27 cellular contexts compared by ENCODE assay signal in genomic region chr4:186298034-186298647, GRCh38. TPM values are rescaled to one million over a fixed set of nuclear protein-coding genes. Genes with fewer than 3 reads are reported as not detected.
DNase-seq lines count a peak whose midpoint lies in the region; TF ChIP-seq lines count a peak whose summit lies in the region.
"Had no signal": no experiment of that assay in that cellular context is flagged by ENCODE, and none has a peak within 500 bp of the region (broad histone marks: within the 10 kb centered on the region; RNA-seq: fewer than 3 reads in every experiment).

No MANE protein-coding gene starts in this region.

- H3K9ac ChIP-seq in H9 (ENCODE audit: extremely low read depth, insufficient read length, low read length) = no peak overlapping the region
- H3K9ac ChIP-seq: GM23248 had no signal

- TF ChIP-seq CTCF in H9 (conservative IDR thresholded peaks at IDR 0.05) (peak; percentile 50), brain microvascular endothelial cell (IDR thresholded peaks at IDR 0.05; ENCODE audit: low read depth, low read length, missing control alignments) (no peak), retinal pigment epithelial cell (conservative IDR thresholded peaks at IDR 0.05; ENCODE audit: low read depth, low read length) (no peak), tibial nerve (IDR thresholded peaks at IDR 0.05) (no peak)

- H3K18ac ChIP-seq in H9 (ENCODE audit: insufficient read length, low read depth, low read length) = no peak overlapping the region

- H4K8ac ChIP-seq in H9 (replicated peaks; ENCODE audit: insufficient read length, low read depth, low read length) = no peak overlapping the region

- H3K36me3 ChIP-seq in brain microvascular endothelial cell (replicated peaks) (no peaks in the 10 kb centered on the region), tibial nerve (no peaks in the 10 kb centered on the region)
- H3K36me3 ChIP-seq: heart right ventricle, neutrophil, right atrium auricular region, SJCRH30, tibial artery had no signal

- H4K91ac ChIP-seq in H9 (ENCODE audit: insufficient read length, low read depth, low read length) = no peak overlapping the region

- no peak overlapping the region for H3K14ac ChIP-seq in H9 (ENCODE audit: insufficient read depth, low read length)

- H3K27ac ChIP-seq in H9 (ENCODE audit: insufficient read length, low read depth, low read length) (no peak overlapping the region), brain microvascular endothelial cell (no peak overlapping the region), tibial nerve (no peak overlapping the region)
- H3K27ac ChIP-seq: GM23248, heart right ventricle, neutrophil, right atrium auricular region, SJCRH30, tibial artery had no signal

- H3K36me3 Mint-ChIP-seq in H9 (ENCODE audit: insufficient read depth in 1 of 3, low read depth in 3 of 3) = no peaks in the 10 kb centered on the region; a peak in 1 of 7 replicates
- H3K36me3 Mint-ChIP-seq: activated naive CD4-positive, alpha-beta T cell treated with anti-CD3 and anti-CD28 coated beads, Interleukin-2, amount 10 ng/mL, durations not matched to agents 7 days and 5 days; stimulated activated naive B cell treated with anti-CD40 and anti-IgM and Interleukin-4, amounts not matched to agents 10 μg/mL and 1 μg/mL and 100 μg/mL, for 72 hours had no signal

- H2BK120ac ChIP-seq in H9 (ENCODE audit: low read depth, low read length, poor library complexity, severe bottlenecking) = no peak overlapping the region

- no peak overlapping the region for H2BK20ac ChIP-seq in H9 (ENCODE audit: low read depth, low read length, poor library complexity, severe bottlenecking)

- H2BK12ac ChIP-seq in H9 (ENCODE audit: insufficient read length, low read depth, low read length) = no peak overlapping the region

- no peak overlapping the region for H2BK15ac ChIP-seq in H9 (ENCODE audit: low read depth, low read length)

- no peaks in the 10 kb centered on the region for H4K20me1 ChIP-seq in H9 (ENCODE audit: control insufficient read depth, insufficient read depth, insufficient read length)

- H3K27me3 ChIP-seq in H9 (ENCODE audit: insufficient read depth, low read length) = no peaks in the 10 kb centered on the region
- H3K27me3 ChIP-seq in brain microvascular endothelial cell (replicated peaks) = no peaks in the 10 kb centered on the region
- H3K27me3 ChIP-seq in tibial nerve = peaks cover 0 to 19% of the 10 kb centered on the region in 2 donors
- H3K27me3 ChIP-seq: SJCRH30 had no signal

- H3K27me3 Mint-ChIP-seq in H9 (ENCODE audit: low read depth) = peaks cover 11% of the 10 kb centered on the region

- no peak overlapping the region for H3K56ac ChIP-seq in H9 (ENCODE audit: insufficient read length, low read depth, low read length)

- peak overlapping the region; percentile 39 for H3K4me2 ChIP-seq in H9 (ENCODE audit: insufficient read depth, insufficient read length, low read length)

- no peaks in the 10 kb centered on the region for H3K79me1 ChIP-seq in H9 (ENCODE audit: insufficient read depth, low read depth, low read length, poor library complexity, severe bottlenecking)

- H2AFZ ChIP-seq in H9 (ENCODE audit: low read length) = no peak overlapping the region
- H2AFZ ChIP-seq: GM23248 had no signal

- no peaks in the 10 kb centered on the region for H3K9me3 ChIP-seq in H9 (ENCODE audit: control insufficient read depth, low read depth, low read length)
- no peaks in the 10 kb centered on the region for H3K9me3 ChIP-seq in iPS-18c (ENCODE audit: control insufficient read depth, insufficient read depth, low read length)
- H3K9me3 ChIP-seq in tibial nerve = no peaks in the 10 kb centered on the region
- H3K9me3 ChIP-seq: heart right ventricle, mucosa of descending colon, neutrophil, right atrium auricular region, SJCRH30, tibial artery had no signal

- H3K4ac ChIP-seq in H9 (ENCODE audit: low read depth, low read length) = no peak overlapping the region

- H4K5ac ChIP-seq in H9 (ENCODE audit: insufficient read length, low read depth, low read length) = no peak overlapping the region

- TF ChIP-seq EP300 in tibial nerve (IDR thresholded peaks at IDR 0.05) = no peak

- H3K4me3 ChIP-seq in brain microvascular endothelial cell (ENCODE audit: low read depth, low read length) (peak overlapping the region; percentile 9), iPS-18c (ENCODE audit: insufficient read depth, low read depth, low read length) (peak overlapping the region; percentile 37; the same call in 1 of the 2 replicates), retinal pigment epithelial cell (ENCODE audit: low read length) (peak overlapping the region; percentile 14), tibial nerve (no peak overlapping the region)
- H3K4me3 ChIP-seq: GM23248, heart right ventricle, mucosa of descending colon, right atrium auricular region, SJCRH30, tibial artery had no signal

- DNase-seq in H9 (peak; percentile 56), brain microvascular endothelial cell (no peak), retinal pigment epithelial cell (ENCODE audit: low read depth) (no peak), tibial nerve (ENCODE audit: low spot score in 2 of 2) (no peak), ACHN (no peak), occipital lobe (lab: John Stamatoyannopoulos, UW) (no peak)
- DNase-seq: activated B cell treated with CpG ODN at 0.5 μM for 24 hours; activated CD8-positive, alpha-beta T cell treated with anti-CD3 and anti-CD28 coated beads for 36 hours; activated naive CD4-positive, alpha-beta T cell treated with anti-CD3 and anti-CD28 coated beads, Interleukin-2, amount 10 ng/mL, durations not matched to agents 7 days and 5 days; activated T-cell treated with anti-CD3 and anti-CD28 coated beads, Interleukin-2, amount 50 U/mL, for 1 hour; AML-193; DMS79; GM23248; heart right ventricle; NCI-H1417 treated with DMSO at 0.1 percent for 48 hours; NCI-H2171 treated with DMSO at 0.1 percent for 48 hours; SJCRH30; stimulated activated naive B cell treated with anti-CD40 and anti-IgM and Interleukin-4, amounts not matched to agents 10 μg/mL and 1 μg/mL and 100 μg/mL, for 72 hours; T-helper 2 cell; tibial artery had no signal

- no CpG with 5 or more reads among the region's 39 CpGs for WGBS in H9 (ENCODE audit: extremely low coverage, insufficient read length, low lambda C conversion rate)
- WGBS in tibial nerve, 2 donors = 25 to 46% methylated on average over 39 of the region's 39 CpGs

- peak overlapping the region; percentile 8 to 47; a peak in 3 of 5 replicates for H3K4me3 Mint-ChIP-seq in H9
- H3K4me3 Mint-ChIP-seq: activated B cell treated with CpG ODN at 0.5 μM for 24 hours; activated CD8-positive, alpha-beta T cell treated with anti-CD3 and anti-CD28 coated beads for 36 hours; activated naive CD4-positive, alpha-beta T cell treated with anti-CD3 and anti-CD28 coated beads, Interleukin-2, amount 10 ng/mL, durations not matched to agents 7 days and 5 days; stimulated activated naive B cell treated with anti-CD40 and anti-IgM and Interleukin-4, amounts not matched to agents 10 μg/mL and 1 μg/mL and 100 μg/mL, for 72 hours had no signal

- no peaks in the 10 kb centered on the region for H3K79me2 ChIP-seq in H9 (ENCODE audit: insufficient read depth, low read length)

- H3K4me1 ChIP-seq in H9 (ENCODE audit: insufficient read depth, low read length) (no peaks in the 10 kb centered on the region; the same call in 1 of the 2 replicates), tibial nerve (no peaks in the 10 kb centered on the region)
- H3K4me1 ChIP-seq: right atrium auricular region, SJCRH30, tibial artery had no signal

- no peak overlapping the region for H3K27ac Mint-ChIP-seq in H9
- H3K27ac Mint-ChIP-seq: activated B cell treated with CpG ODN at 0.5 μM for 24 hours; activated CD8-positive, alpha-beta T cell treated with anti-CD3 and anti-CD28 coated beads for 36 hours; activated naive CD4-positive, alpha-beta T cell treated with anti-CD3 and anti-CD28 coated beads, Interleukin-2, amount 10 ng/mL, durations not matched to agents 7 days and 5 days; stimulated activated naive B cell treated with anti-CD40 and anti-IgM and Interleukin-4, amounts not matched to agents 10 μg/mL and 1 μg/mL and 100 μg/mL, for 72 hours had no signal

- H2AK5ac ChIP-seq in H9 (ENCODE audit: insufficient read length, low read length) = no peak overlapping the region

- TF ChIP-seq POLR2A in tibial nerve (IDR thresholded peaks at IDR 0.05) = no peak

- H3K4me1 Mint-ChIP-seq in H9 = peaks cover 6 to 22% of the 10 kb centered on the region in 2 experiments
- H3K4me1 Mint-ChIP-seq: activated B cell treated with CpG ODN at 0.5 μM for 24 hours; activated naive CD4-positive, alpha-beta T cell treated with anti-CD3 and anti-CD28 coated beads, Interleukin-2, amount 10 ng/mL, durations not matched to agents 7 days and 5 days had no signal

- H3K23me2 ChIP-seq in H9 (ENCODE audit: insufficient read length, low read depth, low read length, poor library complexity, severe bottlenecking) = no peaks in the 10 kb centered on the region

- no peak overlapping the region for H3K23ac ChIP-seq in H9 (ENCODE audit: insufficient read length, low read depth, low read length)

- peaks cover 3 to 4% of the 10 kb centered on the region in 2 experiments; a peak in 2 of 5 replicates for H3K9me3 Mint-ChIP-seq in H9
- H3K9me3 Mint-ChIP-seq: activated B cell treated with CpG ODN at 0.5 μM for 24 hours; activated CD8-positive, alpha-beta T cell treated with anti-CD3 and anti-CD28 coated beads for 36 hours; activated naive CD4-positive, alpha-beta T cell treated with anti-CD3 and anti-CD28 coated beads, Interleukin-2, amount 10 ng/mL, durations not matched to agents 7 days and 5 days had no signal

- no peak overlapping the region for H2BK5ac ChIP-seq in H9 (ENCODE audit: insufficient read length, low read length)

- in situ Hi-C loops in brain microvascular endothelial cell (cut with HindIII; ENCODE audit: low pct_ligation_motif_present, low sequenced_read_pairs) = loop anchor here (25.0 kb wide), 1 partner anchor 289 kb away; no protein-coding TSS in a partner anchor
- in situ Hi-C loops in ACHN (cut with HindIII; ENCODE audit: low pct_ligation_motif_present, low pct_unique_long_range_greater_than_20kb, low sequenced_read_pairs) = no loop called here

- H3T11ph ChIP-seq in H9 (ENCODE audit: low read length) = no peak overlapping the region

RNA-seq across cellular contexts. Expression of gene F11, which starts 32.2 kb away (rescaled TPM):
- total RNA-seq in H9 (2021) (0.50 and 0.97 TPM in 2 replicates), tibial nerve (1 to 10 TPM in 1 of 4 donors, not detected in 3; 2.0 TPM), occipital lobe (not detected)
- total RNA-seq: activated B cell treated with CpG ODN at 0.5 μM for 24 hours; activated CD8-positive, alpha-beta T cell treated with anti-CD3 and anti-CD28 coated beads for 36 hours; chondrocyte; GM23248; HT-29; M059J; right atrium auricular region had no signal

Comparison
In these comparisons a context has a peak if more than half of its experiments do, and no peak if none do; other contexts are left out.
1. H3K4me3 ChIP-seq: peak in brain microvascular endothelial cell (single experiment), iPS-18c (single experiment) and retinal pigment epithelial cell (single experiment); none in tibial nerve (0 of 4).